In genomic region chr6:24718449-24719124, GRCh38 we compare ENCODE assay signal across 9 cellular contexts. TPM values are rescaled to one million over a fixed set of nuclear protein-coding genes. Genes with fewer than 3 reads are reported as not detected.
DNase-seq lines count a peak whose midpoint lies in the region; TF ChIP-seq lines count a peak whose summit lies in the region.
"Had no signal": no experiment of that assay in that cellular context is flagged by ENCODE, and none has a peak within 500 bp of the region (broad histone marks: within the 10 kb centered on the region; RNA-seq: fewer than 3 reads in every experiment).

No MANE protein-coding gene starts in this region.

- peaks cover 42 to 70% (median 66%) of the 10 kb centered on the region in 6 donors for H3K4me1 ChIP-seq in spleen

- TF ChIP-seq POLR2A in spleen (IDR thresholded peaks at IDR 0.05) = no peak

- peaks cover 10% of the 10 kb centered on the region for H3K27me3 Mint-ChIP-seq in glutamatergic neuron (ENCODE audit: unreplicated experiment)

- H3K27ac ChIP-seq in HL-60 (replicated peaks) (peak overlapping the region; percentile 96), WERI-Rb-1 (peak overlapping the region; percentile 42), spleen (peak overlapping the region; percentile 98 to 100 (median 100))

- H3K4me3 ChIP-seq in HL-60 (replicated peaks; ENCODE audit: insufficient read depth, low read length) (peak overlapping the region; percentile 83), WERI-Rb-1 (ENCODE audit: low read depth, low read length) (peak overlapping the region; percentile 98), spleen (peak overlapping the region; percentile 49 to 83 (median 70))

- H3K27me3 ChIP-seq in HL-60 (ENCODE audit: insufficient read depth, poor library complexity, severe bottlenecking) (no peaks in the 10 kb centered on the region), WERI-Rb-1 (ENCODE audit: insufficient read depth, low read depth, severe bottlenecking) (no peaks in the 10 kb centered on the region), spleen (replicated peaks in 1 of 7) (no peaks in the 10 kb centered on the region)

- peaks cover 4% of the 10 kb centered on the region for H3K36me3 Mint-ChIP-seq in glutamatergic neuron (ENCODE audit: unreplicated experiment)

- intact Hi-C loops in spleen (cut with DNase I; ENCODE audit: low total_unique reads) = no loop called here

- peaks cover 13% of the 10 kb centered on the region for H3K9me3 Mint-ChIP-seq in glutamatergic neuron (ENCODE audit: unreplicated experiment)

- DNase-seq in HL-60 (ENCODE audit: low read depth in 1 of 2, low spot score in 1 of 2) = no peak
- no peak for DNase-seq in WERI-Rb-1
- DNase-seq in glutamatergic neuron = no peak
- no peak for DNase-seq in spleen
- no peak for DNase-seq in activated effector memory CD4-positive, alpha-beta T cell treated with anti-CD3 and anti-CD28 coated beads, Interleukin-2, amount 50 U/mL, for 16 hours
- no peak for DNase-seq in DMS79 treated with DMSO at 0.1 percent for 48 hours (lab: John Stamatoyannopoulos, UW)
- no peak for DNase-seq in stimulated activated CD4-positive, alpha-beta T cell treated with anti-CD3 and anti-CD28 coated beads, Interleukin-4, amount 100 ng/mL, for 1 hour
- DNase-seq in GM19240 (ENCODE audit: insufficient read length, low spot score) = no peak
- DNase-seq: kidney glomerular epithelial cell had no signal

- H3K27ac Mint-ChIP-seq in glutamatergic neuron (ENCODE audit: unreplicated experiment) = peak overlapping the region; percentile 100

- peak overlapping the region; percentile 96 for H3K4me3 Mint-ChIP-seq in glutamatergic neuron (ENCODE audit: unreplicated experiment)

- H3K4me1 Mint-ChIP-seq in glutamatergic neuron (ENCODE audit: low read depth, unreplicated experiment) = peaks cover 21% of the 10 kb centered on the region

- H3K36me3 ChIP-seq in WERI-Rb-1 (peaks cover 56% of the 10 kb centered on the region), spleen (peaks cover 0 to 53% (median 32%) of the 10 kb centered on the region in 6 donors)

- 16 to 28% (median 22%) methylated on average over 8 of the region's 8 CpGs for WGBS in spleen, 5 donors

- H3K9me3 ChIP-seq in WERI-Rb-1 (ENCODE audit: severe bottlenecking) = no peaks in the 10 kb centered on the region
- no peaks in the 10 kb centered on the region for H3K9me3 ChIP-seq in spleen

- TF ChIP-seq CTCF in HL-60 (IDR thresholded peaks at IDR 0.05; ENCODE audit: insufficient read depth, low read length) = no peak
- no peak for TF ChIP-seq CTCF in WERI-Rb-1 (IDR thresholded peaks at IDR 0.05; ENCODE audit: low read depth, low read length)
- no peak for TF ChIP-seq CTCF in glutamatergic neuron (IDR thresholded peaks at IDR 0.05; ENCODE audit: partially characterized antibody, unreplicated experiment)
- TF ChIP-seq CTCF in spleen (IDR thresholded peaks at IDR 0.05 in 8 of 11, conservative IDR thresholded peaks at IDR 0.05 in 3 of 11) = no peak

RNA-seq across cellular contexts. Expression of gene C6orf62, which starts 0.4 kb away (rescaled TPM):
- 155 TPM for total RNA-seq in glutamatergic neuron (ENCODE audit: unreplicated experiment)
- total RNA-seq in spleen = 100 to 1,000 TPM; 129 to 193 (median 146) TPM
- polyA plus RNA-seq in spleen = 10 to 100 TPM; 75.5 to 87.3 (median 78.6) TPM

RNA-seq across cellular contexts. Expression of gene ACOT13, which starts 51.7 kb away (rescaled TPM):
- 25.3 TPM for total RNA-seq in glutamatergic neuron (ENCODE audit: unreplicated experiment)
- 10 to 100 TPM in 4 of 7 donors, 1 to 10 TPM in 3; 3.5 to 14.2 (median 11.4) TPM for total RNA-seq in spleen
- 10 to 100 TPM; 12.2 to 18.6 (median 14.2) TPM for polyA plus RNA-seq in spleen

RNA-seq across cellular contexts. Expression of gene TDP2, which starts 51.9 kb away (rescaled TPM):
- total RNA-seq in glutamatergic neuron (ENCODE audit: unreplicated experiment) = 56.9 TPM
- total RNA-seq in spleen = 10 to 100 TPM; 42.9 to 61.7 (median 46.7) TPM
- polyA plus RNA-seq in spleen = 10 to 100 TPM; 36.0 to 43.7 (median 38.4) TPM

RNA-seq across cellular contexts. Expression of gene GMNN, which starts 56.1 kb away (rescaled TPM):
- total RNA-seq in glutamatergic neuron (ENCODE audit: unreplicated experiment) (20.1 TPM), spleen (10 to 100 TPM; 11.1 to 32.3 (median 16.7) TPM)
- 10 to 100 TPM; 12.4 to 17.3 (median 13.9) TPM for polyA plus RNA-seq in spleen

Comparison
In these comparisons a context has a peak if more than half of its experiments do, and no peak if none do; other contexts are left out.
1. H3K27ac ChIP-seq: peak in every context shown above with its lines; median percentile 100 in spleen; 96 in HL-60; 42 in WERI-Rb-1.